In genomic region chr14:94560782-94561655, GRCh38 we compare ENCODE assay signal across 26 cellular contexts. TPM values are rescaled to one million over a fixed set of nuclear protein-coding genes. Genes with fewer than 3 reads are reported as not detected.
"Had no signal": no experiment of that assay in that cellular context is flagged by ENCODE, and none has a peak within 500 bp of the region (broad histone marks: within the 10 kb centered on the region; RNA-seq: fewer than 3 reads in every experiment).

Gene SERPINA4, plus strand, starts transcription at chr14:94561442. Its CDS starts 2,041 bp downstream, at chr14:94563483.

- DNase-seq: activated B cell treated with CpG ODN at 0.5 μM for 24 hours; activated CD4-positive, alpha-beta memory T cell treated with anti-CD3 and anti-CD28 coated beads for 36 hours; activated CD4-positive, alpha-beta T cell treated with anti-CD3 and anti-CD28 coated beads for 4 hours; activated effector memory CD4-positive, alpha-beta T cell treated with anti-CD3 and anti-CD28 coated beads, Interleukin-2, amount 50 U/mL, for 16 hours; activated naive CD4-positive, alpha-beta T cell treated with anti-CD3 and anti-CD28 coated beads, Interleukin-2, amount 10 ng/mL, durations not matched to agents 7 days and 5 days; amygdala; effector CD8-positive, alpha-beta T cell; erythroblast; foreskin fibroblast; kidney glomerular epithelial cell; left ventricle myocardium superior; sigmoid colon; stimulated activated CD4-positive, alpha-beta T cell treated with anti-CD3 and anti-CD28 coated beads, Interleukin-2, amount 100 ng/mL, for 48 hours; stimulated activated CD8-positive, alpha-beta memory T cell treated with anti-CD3 and anti-CD28 coated beads, Interleukin-4, amount 100 ng/mL, for 48 hours; stimulated activated naive B cell treated with anti-CD40 and anti-IgM and Interleukin-4, amounts not matched to agents 10 μg/mL and 1 μg/mL and 100 μg/mL, for 72 hours; SW 1271; T-helper 17 cell; thyroid gland had no signal

- H3K4me1 Mint-ChIP-seq: activated B cell treated with CpG ODN at 0.5 μM for 24 hours; activated naive CD4-positive, alpha-beta T cell treated with anti-CD3 and anti-CD28 coated beads, Interleukin-2, amount 10 ng/mL, durations not matched to agents 7 days and 5 days; nephron; stimulated activated naive B cell treated with anti-CD40 and anti-IgM and Interleukin-4, amounts not matched to agents 10 μg/mL and 1 μg/mL and 100 μg/mL, for 72 hours; T-helper 17 cell had no signal

- H3K27me3 Mint-ChIP-seq: activated B cell treated with CpG ODN at 0.5 μM for 24 hours had no signal

- H3K36me3 Mint-ChIP-seq: activated CD4-positive, alpha-beta memory T cell treated with anti-CD3 and anti-CD28 coated beads for 36 hours; activated naive CD4-positive, alpha-beta T cell treated with anti-CD3 and anti-CD28 coated beads, Interleukin-2, amount 10 ng/mL, durations not matched to agents 7 days and 5 days; stimulated activated naive B cell treated with anti-CD40 and anti-IgM and Interleukin-4, amounts not matched to agents 10 μg/mL and 1 μg/mL and 100 μg/mL, for 72 hours had no signal

- H3K27me3 ChIP-seq: cardiac muscle cell, sigmoid colon, thyroid gland had no signal

- H3K4me3 Mint-ChIP-seq: activated B cell treated with CpG ODN at 0.5 μM for 24 hours; activated CD4-positive, alpha-beta memory T cell treated with anti-CD3 and anti-CD28 coated beads for 36 hours; activated naive CD4-positive, alpha-beta T cell treated with anti-CD3 and anti-CD28 coated beads, Interleukin-2, amount 10 ng/mL, durations not matched to agents 7 days and 5 days; dendritic cell treated with granulocyte-macrophage colony-stimulating factor and Interleukin-4, amounts not matched to agents 40 ng/mL and 50 ng/mL, for 4 days; nephron; stimulated activated naive B cell treated with anti-CD40 and anti-IgM and Interleukin-4, amounts not matched to agents 10 μg/mL and 1 μg/mL and 100 μg/mL, for 72 hours; T-helper 17 cell had no signal

- H3K4me3 ChIP-seq: cardiac muscle cell, sigmoid colon, thyroid gland had no signal

- H3K36me3 ChIP-seq: cardiac muscle cell, sigmoid colon, thyroid gland had no signal

- H3K9me3 Mint-ChIP-seq: activated B cell treated with CpG ODN at 0.5 μM for 24 hours; activated CD4-positive, alpha-beta memory T cell treated with anti-CD3 and anti-CD28 coated beads for 36 hours; nephron had no signal

- H3K9me3 ChIP-seq: sigmoid colon, thyroid gland had no signal

- H3K27ac Mint-ChIP-seq: activated B cell treated with CpG ODN at 0.5 μM for 24 hours; activated CD4-positive, alpha-beta memory T cell treated with anti-CD3 and anti-CD28 coated beads for 36 hours; activated naive CD4-positive, alpha-beta T cell treated with anti-CD3 and anti-CD28 coated beads, Interleukin-2, amount 10 ng/mL, durations not matched to agents 7 days and 5 days; dendritic cell treated with granulocyte-macrophage colony-stimulating factor and Interleukin-4, amounts not matched to agents 40 ng/mL and 50 ng/mL, for 4 days; nephron; stimulated activated naive B cell treated with anti-CD40 and anti-IgM and Interleukin-4, amounts not matched to agents 10 μg/mL and 1 μg/mL and 100 μg/mL, for 72 hours; T-helper 17 cell had no signal

- H3K4me1 ChIP-seq: parathyroid adenoma, sigmoid colon, thyroid gland had no signal

- H3K27ac ChIP-seq: cardiac muscle cell, parathyroid adenoma, sigmoid colon, thyroid gland had no signal

- ATAC-seq: left ventricle myocardium superior; stimulated activated naive B cell treated with anti-CD40 and anti-IgM and Interleukin-4, amounts not matched to agents 10 μg/mL and 1 μg/mL and 100 μg/mL, for 72 hours; T-helper 17 cell had no signal

RNA-seq across cellular contexts. Expression of gene SERPINA4, which starts in this region (rescaled TPM):
- total RNA-seq: activated B cell treated with CpG ODN at 0.5 μM for 24 hours; activated CD4-positive, alpha-beta memory T cell treated with anti-CD3 and anti-CD28 coated beads for 36 hours; cardiac muscle cell; chondrocyte; fibroblast of lung; glomerular endothelial cell; left ventricle myocardium superior; myocyte; sigmoid colon; T-helper 17 cell; thyroid gland had no signal
